ENCODE assay signal across 1 cellular context in genomic region chr1:155324041-155324716, GRCh38.
A peak's percentile ranks its signal among the peaks of the same experiment; 100 is the strongest.
TF ChIP-seq lines count a peak whose summit lies in the region.

No MANE protein-coding gene starts in this region.

TF ChIP-seq in K562, 482 proteins besides CTCF, POLR2A, EP300 and RAD21 (continued from another document):
- TF ChIP-seq ZNF395 (CRISPR knock-in tag; IDR thresholded peaks at IDR 0.05) (peak; percentile 18; the same call in 1 of the 2 replicates), HBP1 (CRISPR knock-in tag; IDR thresholded peaks at IDR 0.05) (no peak), HNRNPLL (IDR thresholded peaks at IDR 0.05; ENCODE audit: low read depth, low read length, poor library complexity, severe bottlenecking) (no peak), MXI1 (IDR thresholded peaks at IDR 0.05; ENCODE audit: low read depth, low read length) (peak; percentile 70; the same call in 1 of the 2 replicates), PML (IDR thresholded peaks at IDR 0.05; ENCODE audit: low read length) (peak; percentile 30; the same call in 1 of the 2 replicates), TCF15 (CRISPR knock-in tag; IDR thresholded peaks at IDR 0.05) (no peak), MBD1 (CRISPR knock-in tag; IDR thresholded peaks at IDR 0.05) (no peak), ZNF76 (CRISPR knock-in tag; IDR thresholded peaks at IDR 0.05; ENCODE audit: borderline replicate concordance) (no peak), ARID3A (IDR thresholded peaks at IDR 0.05; ENCODE audit: borderline replicate concordance, low read depth, low read length) (no peak), MYC (IDR thresholded peaks at IDR 0.05; ENCODE audit: low read depth, low read length) (peak; percentile 83), MYC (CRISPR knock-in tag; IDR thresholded peaks at IDR 0.05; ENCODE audit: borderline replicate concordance, low read depth) (no peak), THRB (CRISPR knock-in tag; conservative IDR thresholded peaks at IDR 0.05) (no peak), SMAD3 (CRISPR knock-in tag; conservative IDR thresholded peaks at IDR 0.05) (no peak), ZMIZ1 (IDR thresholded peaks at IDR 0.05; ENCODE audit: low read depth in 2 of 2, low read length in 2 of 2) (no peak), SP1 (CRISPR knock-in tag; IDR thresholded peaks at IDR 0.05) (peak; percentile 25; the same call in 1 of the 2 replicates), NFYB (IDR thresholded peaks at IDR 0.05; ENCODE audit: extremely low read depth, insufficient read length) (peak; percentile 78), GABPA (tag; conservative IDR thresholded peaks at IDR 0.05; ENCODE audit: low read depth) (no peak; the same call in 1 of the 2 replicates), ZFP1 (CRISPR knock-in tag; IDR thresholded peaks at IDR 0.05) (no peak), HES1 (IDR thresholded peaks at IDR 0.05; ENCODE audit: low read depth) (no peak), CBX8 (IDR thresholded peaks at IDR 0.05; ENCODE audit: borderline replicate concordance, extremely low read depth, low read depth, low read length, poor library complexity, severe bottlenecking) (no peak), NR3C1 (CRISPR knock-in tag; IDR thresholded peaks at IDR 0.05) (no peak), ZNF512 (tag; IDR thresholded peaks at IDR 0.05) (no peak), ZNF830 (CRISPR knock-in tag; IDR thresholded peaks at IDR 0.05) (0 out of 2 replicates have a peak, but pooled peaks have one; percentile 44), ZNF586 (CRISPR knock-in tag; conservative IDR thresholded peaks at IDR 0.05) (no peak)
